In the genomic region with DNA sequence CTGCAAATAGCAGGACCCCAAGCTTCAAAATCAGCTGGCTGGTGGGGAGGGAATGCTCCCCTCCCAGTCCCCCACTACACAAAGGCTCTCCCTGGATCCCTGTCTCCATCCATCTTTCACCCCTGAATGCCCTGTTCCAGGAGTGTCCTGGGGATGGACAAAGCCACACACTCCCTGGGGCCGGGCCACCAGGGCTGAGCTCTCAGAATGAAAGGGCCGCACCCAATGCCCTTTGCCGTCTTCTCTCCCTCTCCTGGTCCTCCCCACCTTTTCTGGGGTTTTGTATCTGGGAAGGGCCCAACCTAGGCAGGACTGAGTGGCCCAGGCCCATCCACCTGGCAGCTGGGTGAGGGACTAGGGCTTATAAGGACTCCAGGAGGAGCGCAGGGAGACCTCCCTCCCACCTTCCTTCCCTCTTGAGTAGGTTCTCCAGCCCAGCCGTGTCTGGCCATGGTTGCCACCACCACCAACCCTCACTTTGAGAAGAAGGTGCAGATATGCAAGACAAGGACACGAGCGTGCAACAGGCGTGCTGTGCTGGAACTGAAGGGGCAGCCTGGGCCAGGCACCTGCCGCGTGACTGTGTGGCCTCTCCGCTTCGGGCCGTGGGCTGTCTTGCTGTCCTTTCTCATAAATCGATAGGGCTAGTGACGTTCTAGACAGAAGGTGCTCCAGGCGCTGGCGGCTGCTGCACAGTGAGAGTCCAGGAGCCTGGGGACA, we compare ENCODE assay signal across 31 cellular contexts.
"Had no signal": no experiment of that assay in that cellular context is flagged by ENCODE, and none has a peak within 500 bp of the region (broad histone marks: within the 10 kb centered on the region; RNA-seq: fewer than 3 reads in every experiment).

No MANE protein-coding gene starts in this region.

- H3K4me1 ChIP-seq: adrenal gland, body of pancreas, breast epithelium had no signal

- ATAC-seq: activated CD8-positive, alpha-beta T cell treated with anti-CD3 and anti-CD28 coated beads for 36 hours; activated naive CD4-positive, alpha-beta T cell treated with anti-CD3 and anti-CD28 coated beads, Interleukin-2, amount 50 U/mL, for 72 hours; activated T-cell treated with anti-CD3 and anti-CD28 coated beads, Interleukin-2, amount 50 U/mL, for 4 hours; activated T-cell treated with anti-CD3 and anti-CD28 coated beads, Interleukin-2, amount 50 U/mL, for 72 hours; activated T-helper 17 cell treated with anti-CD3 and anti-CD28 coated beads, Interleukin-2, amount 50 U/mL, for 72 hours; body of pancreas had no signal

- DNase-seq: activated B cell treated with CpG ODN at 0.5 μM for 24 hours; activated CD4-positive, alpha-beta memory T cell treated with anti-CD3 and anti-CD28 coated beads for 36 hours; activated CD4-positive, alpha-beta T cell treated with anti-CD3 and anti-CD28 coated beads for 4 hours; activated CD4-positive, alpha-beta T cell treated with anti-CD3 and anti-CD28 coated beads, Interleukin-2, amount 10 ng/mL, durations not matched to agents 24 days and 14 days; activated CD4-positive, alpha-beta T cell treated with anti-CD3 and anti-CD28 coated beads, Interleukin-2, amount 50 U/mL, for 1 hour; activated CD4-positive, alpha-beta T cell treated with anti-CD3 and anti-CD28 coated beads, Interleukin-2, amount 50 U/mL, for 4 hours; activated CD4-positive, CD25-positive, alpha-beta regulatory T cell treated with anti-CD3 and anti-CD28 coated beads, Interleukin-2, amount 50 U/mL, for 72 hours; activated CD8-positive, alpha-beta memory T cell treated with anti-CD3 and anti-CD28 coated beads, Interleukin-2, amount 50 U/mL, for 4 hours; activated CD8-positive, alpha-beta T cell treated with anti-CD3 and anti-CD28 coated beads for 36 hours; activated effector memory CD4-positive, alpha-beta T cell treated with anti-CD3 and anti-CD28 coated beads, Interleukin-2, amount 50 U/mL, for 16 hours; activated gamma-delta T cell treated with Interleukin-2 at 50 U/mL for 16 hours; activated naive CD4-positive, alpha-beta T cell; activated naive CD4-positive, alpha-beta T cell treated with anti-CD3 and anti-CD28 coated beads for 36 hours; activated naive CD4-positive, alpha-beta T cell treated with anti-CD3 and anti-CD28 coated beads, Interleukin-2, amount 50 U/mL, for 16 hours; activated naive CD8-positive, alpha-beta T cell treated with anti-CD3 and anti-CD28 coated beads for 36 hours; activated T-cell treated with anti-CD3 and anti-CD28 coated beads for 4 hours; activated T-cell treated with anti-CD3 and anti-CD28 coated beads, Interleukin-2, amount 50 U/mL, for 1 hour; activated T-cell treated with anti-CD3 and anti-CD28 coated beads, Interleukin-2, amount 50 U/mL, for 4 hours; activated T-cell treated with anti-CD3 and anti-CD28 coated beads, Interleukin-2, amount 50 U/mL, for 72 hours; adrenal gland; amniotic stem cell; body of pancreas; brain microvascular endothelial cell; SW 1271; T-helper 1 cell; T-helper 2 cell; T-helper 9 cell had no signal

- H3K27ac ChIP-seq: adrenal gland, body of pancreas, brain microvascular endothelial cell, breast epithelium, VCaP had no signal

- H3K36me3 ChIP-seq: adrenal gland, brain microvascular endothelial cell, breast epithelium had no signal

- H3K27me3 ChIP-seq: adrenal gland, body of pancreas, brain microvascular endothelial cell had no signal

- H3K9me3 ChIP-seq: adrenal gland, body of pancreas had no signal

- H3K4me3 ChIP-seq: adrenal gland, body of pancreas, breast epithelium had no signal
